Comparison of ENCODE assay signal across 1 cellular context in the genomic region with DNA sequence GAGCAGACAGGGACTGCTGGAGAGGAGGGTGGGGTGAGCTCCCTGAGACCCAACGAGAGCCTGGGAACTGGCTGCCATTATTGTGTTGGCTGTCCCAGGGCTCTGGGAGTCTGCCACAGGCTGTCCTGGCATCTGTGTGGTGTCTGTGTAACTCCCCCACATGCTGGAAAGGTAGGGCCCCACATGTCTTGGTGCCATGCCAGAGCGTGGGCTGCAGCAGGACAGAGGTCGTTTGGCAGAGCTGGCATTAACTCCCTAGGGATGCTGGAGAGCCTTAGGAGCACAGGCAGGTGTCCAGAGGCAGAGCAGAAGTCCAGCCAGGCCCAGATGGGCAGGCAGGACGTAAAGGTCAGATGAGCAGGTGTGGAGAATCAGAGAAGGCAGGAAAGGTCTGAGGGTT.
TF ChIP-seq lines count a peak whose summit lies in the region.

No MANE protein-coding gene starts in this region.

TF ChIP-seq in GM23338, 12 proteins besides CTCF, POLR2A, EP300 and RAD21 (continued from another document):
- TF ChIP-seq, protein P1, sequence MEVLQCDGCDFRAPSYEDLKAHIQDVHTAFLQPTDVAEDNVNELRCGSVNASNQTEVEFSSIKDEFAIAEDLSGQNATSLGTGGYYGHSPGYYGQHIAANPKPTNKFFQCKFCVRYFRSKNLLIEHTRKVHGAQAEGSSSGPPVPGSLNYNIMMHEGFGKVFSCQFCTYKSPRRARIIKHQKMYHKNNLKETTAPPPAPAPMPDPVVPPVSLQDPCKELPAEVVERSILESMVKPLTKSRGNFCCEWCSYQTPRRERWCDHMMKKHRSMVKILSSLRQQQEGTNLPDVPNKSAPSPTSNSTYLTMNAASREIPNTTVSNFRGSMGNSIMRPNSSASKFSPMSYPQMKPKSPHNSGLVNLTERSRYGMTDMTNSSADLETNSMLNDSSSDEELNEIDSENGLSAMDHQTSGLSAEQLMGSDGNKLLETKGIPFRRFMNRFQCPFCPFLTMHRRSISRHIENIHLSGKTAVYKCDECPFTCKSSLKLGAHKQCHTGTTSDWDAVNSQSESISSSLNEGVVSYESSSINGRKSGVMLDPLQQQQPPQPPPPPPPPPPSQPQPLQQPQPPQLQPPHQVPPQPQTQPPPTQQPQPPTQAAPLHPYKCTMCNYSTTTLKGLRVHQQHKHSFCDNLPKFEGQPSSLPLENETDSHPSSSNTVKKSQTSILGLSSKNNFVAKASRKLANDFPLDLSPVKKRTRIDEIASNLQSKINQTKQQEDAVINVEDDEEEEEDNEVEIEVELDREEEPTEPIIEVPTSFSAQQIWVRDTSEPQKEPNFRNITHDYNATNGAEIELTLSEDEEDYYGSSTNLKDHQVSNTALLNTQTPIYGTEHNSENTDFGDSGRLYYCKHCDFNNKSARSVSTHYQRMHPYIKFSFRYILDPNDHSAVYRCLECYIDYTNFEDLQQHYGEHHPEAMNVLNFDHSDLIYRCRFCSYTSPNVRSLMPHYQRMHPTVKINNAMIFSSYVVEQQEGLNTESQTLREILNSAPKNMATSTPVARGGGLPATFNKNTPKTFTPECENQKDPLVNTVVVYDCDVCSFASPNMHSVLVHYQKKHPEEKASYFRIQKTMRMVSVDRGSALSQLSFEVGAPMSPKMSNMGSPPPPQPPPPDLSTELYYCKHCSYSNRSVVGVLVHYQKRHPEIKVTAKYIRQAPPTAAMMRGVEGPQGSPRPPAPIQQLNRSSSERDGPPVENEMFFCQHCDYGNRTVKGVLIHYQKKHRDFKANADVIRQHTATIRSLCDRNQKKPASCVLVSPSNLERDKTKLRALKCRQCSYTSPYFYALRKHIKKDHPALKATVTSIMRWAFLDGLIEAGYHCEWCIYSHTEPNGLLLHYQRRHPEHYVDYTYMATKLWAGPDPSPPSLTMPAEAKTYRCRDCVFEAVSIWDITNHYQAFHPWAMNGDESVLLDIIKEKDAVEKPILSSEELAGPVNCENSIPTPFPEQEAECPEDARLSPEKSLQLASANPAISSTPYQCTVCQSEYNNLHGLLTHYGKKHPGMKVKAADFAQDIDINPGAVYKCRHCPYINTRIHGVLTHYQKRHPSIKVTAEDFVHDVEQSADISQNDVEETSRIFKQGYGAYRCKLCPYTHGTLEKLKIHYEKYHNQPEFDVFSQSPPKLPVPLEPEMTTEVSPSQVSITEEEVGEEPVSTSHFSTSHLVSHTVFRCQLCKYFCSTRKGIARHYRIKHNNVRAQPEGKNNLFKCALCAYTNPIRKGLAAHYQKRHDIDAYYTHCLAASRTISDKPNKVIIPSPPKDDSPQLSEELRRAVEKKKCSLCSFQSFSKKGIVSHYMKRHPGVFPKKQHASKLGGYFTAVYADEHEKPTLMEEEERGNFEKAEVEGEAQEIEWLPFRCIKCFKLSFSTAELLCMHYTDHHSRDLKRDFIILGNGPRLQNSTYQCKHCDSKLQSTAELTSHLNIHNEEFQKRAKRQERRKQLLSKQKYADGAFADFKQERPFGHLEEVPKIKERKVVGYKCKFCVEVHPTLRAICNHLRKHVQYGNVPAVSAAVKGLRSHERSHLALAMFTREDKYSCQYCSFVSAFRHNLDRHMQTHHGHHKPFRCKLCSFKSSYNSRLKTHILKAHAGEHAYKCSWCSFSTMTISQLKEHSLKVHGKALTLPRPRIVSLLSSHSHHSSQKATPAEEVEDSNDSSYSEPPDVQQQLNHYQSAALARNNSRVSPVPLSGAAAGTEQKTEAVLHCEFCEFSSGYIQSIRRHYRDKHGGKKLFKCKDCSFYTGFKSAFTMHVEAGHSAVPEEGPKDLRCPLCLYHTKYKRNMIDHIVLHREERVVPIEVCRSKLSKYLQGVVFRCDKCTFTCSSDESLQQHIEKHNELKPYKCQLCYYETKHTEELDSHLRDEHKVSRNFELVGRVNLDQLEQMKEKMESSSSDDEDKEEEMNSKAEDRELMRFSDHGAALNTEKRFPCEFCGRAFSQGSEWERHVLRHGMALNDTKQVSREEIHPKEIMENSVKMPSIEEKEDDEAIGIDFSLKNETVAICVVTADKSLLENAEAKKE (CRISPR knock-in tag; IDR thresholded peaks at IDR 0.05) = no peak
- TF ChIP-seq EZH2 (IDR thresholded peaks at IDR 0.05; ENCODE audit: low read depth, unreplicated experiment) = no peak
- TF ChIP-seq ETS1 (IDR thresholded peaks at IDR 0.05) = no peak
- TF ChIP-seq ZNF114 (CRISPR knock-in tag; IDR thresholded peaks at IDR 0.05) = no peak
- TF ChIP-seq STAT1 (IDR thresholded peaks at IDR 0.05; ENCODE audit: unreplicated experiment) = no peak
- no peak for TF ChIP-seq EZH2phosphoT487 (IDR thresholded peaks at IDR 0.05; ENCODE audit: unreplicated experiment)
- no peak for TF ChIP-seq ZNF331 (CRISPR knock-in tag; IDR thresholded peaks at IDR 0.05; ENCODE audit: low read depth)
- no peak for TF ChIP-seq CREB1 (CRISPR knock-in tag; IDR thresholded peaks at IDR 0.05; ENCODE audit: low read depth)
- no peak for TF ChIP-seq JUNB (IDR thresholded peaks at IDR 0.05; ENCODE audit: unreplicated experiment)
- no peak for TF ChIP-seq NANOG (IDR thresholded peaks at IDR 0.05; ENCODE audit: borderline replicate concordance)
